25 cellular contexts compared by ENCODE assay signal in genomic region chr22:46025225-46025972, GRCh38. TPM values are rescaled to one million over a fixed set of nuclear protein-coding genes. Genes with fewer than 3 reads are reported as not detected.
DNase-seq lines count a peak whose midpoint lies in the region; ATAC-seq and TF ChIP-seq lines count a peak whose summit lies in the region.
"Had no signal": no experiment of that assay in that cellular context is flagged by ENCODE, and none has a peak within 500 bp of the region (broad histone marks: within the 10 kb centered on the region; RNA-seq: fewer than 3 reads in every experiment).

No MANE protein-coding gene starts in this region.

- peaks cover 3% of the 10 kb centered on the region for H3K4me1 Mint-ChIP-seq in glutamatergic neuron (ENCODE audit: low read depth, unreplicated experiment)
- H3K4me1 Mint-ChIP-seq in CD4-positive, alpha-beta memory T cell: peaks cover 0 to 9% (median 2%) of the 10 kb centered on the region in 4 donors

- H3K27ac ChIP-seq in Peyer's patch: no peak overlapping the region
- H3K27ac ChIP-seq in CD4-positive, alpha-beta memory T cell (ENCODE audit: low read depth, low read length): no peak overlapping the region
- H3K27ac ChIP-seq in mesendoderm (ENCODE audit: low read depth, low read length): no peak overlapping the region
- H3K27ac ChIP-seq: KMS-11, vagina had no signal

- no peak for TF ChIP-seq POLR2A in Peyer's patch (IDR thresholded peaks at IDR 0.05)

- H3K4me3 ChIP-seq in Peyer's patch (no peak overlapping the region), mesendoderm (ENCODE audit: low read length) (no peak overlapping the region)
- H3K4me3 ChIP-seq in CD4-positive, alpha-beta memory T cell (ENCODE audit: low read length in 2 of 2): no peak overlapping the region
- H3K4me3 ChIP-seq: lung, vagina had no signal

- H3K23ac ChIP-seq in mesendoderm (ENCODE audit: low read length): no peak overlapping the region

- intact Hi-C loops in posterior vena cava (cut with DNase I): no loop called here
- intact Hi-C loops in CD4-positive, alpha-beta memory T cell (cut with micrococcal nuclease): no loop called here

- peak; percentile 23 for DNase-seq in EH (ENCODE audit: low read depth)
- DNase-seq in Peyer's patch: peak in 2 of 3 donors; percentile 24 to 33
- DNase-seq in glutamatergic neuron: no peak
- DNase-seq in posterior vena cava (ENCODE audit: low spot score): peak; percentile 62
- DNase-seq in CD4-positive, alpha-beta memory T cell: no peak
- no peak for DNase-seq in mesendoderm
- DNase-seq: activated CD4-positive, alpha-beta memory T cell treated with anti-CD3 and anti-CD28 coated beads, Interleukin-2, amount 10 ng/mL, durations not matched to agents 7 days and 5 days; activated T-cell treated with anti-CD3 and anti-CD28 coated beads for 4 hours; CD8-positive, alpha-beta T cell; DMS153; effector CD8-positive, alpha-beta T cell; foreskin melanocyte; hippocampal formation; NCI-H1694 treated with DMSO at 0.1 percent for 48 hours; NCI-H69; nucleus accumbens; substantia nigra; T-helper 9 cell had no signal

- no peak overlapping the region for H3K4me2 ChIP-seq in mesendoderm (ENCODE audit: low read length)
- H3K4me2 ChIP-seq: KMS-11 had no signal

- H4K5ac ChIP-seq in mesendoderm (ENCODE audit: low read length): no peak overlapping the region

- H3K79me2 ChIP-seq in mesendoderm (ENCODE audit: control insufficient read depth, insufficient read depth, low read length): no peaks in the 10 kb centered on the region

- no peak for TF ChIP-seq CTCF in Peyer's patch (IDR thresholded peaks at IDR 0.05)
- no peak for TF ChIP-seq CTCF in glutamatergic neuron (IDR thresholded peaks at IDR 0.05; ENCODE audit: partially characterized antibody, unreplicated experiment)

- H3K79me1 ChIP-seq in mesendoderm (ENCODE audit: low read length): no peaks in the 10 kb centered on the region

- H2BK120ac ChIP-seq in mesendoderm (ENCODE audit: low read depth, low read length): no peak overlapping the region

- no peak overlapping the region for H2BK5ac ChIP-seq in mesendoderm (ENCODE audit: low read length)

- H3K4me1 ChIP-seq in Peyer's patch (peaks cover 0 to 16% (median 3%) of the 10 kb centered on the region in 4 donors), mesendoderm (ENCODE audit: control insufficient read depth, low read depth, low read length) (no peaks in the 10 kb centered on the region)
- no peaks in the 10 kb centered on the region for H3K4me1 ChIP-seq in CD4-positive, alpha-beta memory T cell (ENCODE audit: insufficient read depth, low read length)

- no peaks in the 10 kb centered on the region for H3K9me3 ChIP-seq in Peyer's patch
- H3K9me3 ChIP-seq in CD4-positive, alpha-beta memory T cell (ENCODE audit: control insufficient read depth in 1 of 2, low read length in 2 of 2): no peaks in the 10 kb centered on the region
- H3K9me3 ChIP-seq: vagina had no signal

- H4K8ac ChIP-seq in mesendoderm (ENCODE audit: low read depth, low read length): no peak overlapping the region

- no peak for ATAC-seq in GM21717 (IDR thresholded peaks at IDR 0.05; ENCODE audit: unreplicated experiment)
- ATAC-seq: CD8-positive, alpha-beta T cell; HCT116 had no signal

- H3K36me3 Mint-ChIP-seq in glutamatergic neuron (ENCODE audit: unreplicated experiment): no peaks in the 10 kb centered on the region
- H3K36me3 Mint-ChIP-seq in CD4-positive, alpha-beta memory T cell: no peaks in the 10 kb centered on the region
- H3K36me3 Mint-ChIP-seq: activated naive CD4-positive, alpha-beta T cell treated with anti-CD3 and anti-CD28 coated beads, Interleukin-2, amount 50 U/mL, for 24 hours; CD8-positive, alpha-beta T cell had no signal

- POLR2A ChIA-PET in CD4-positive, alpha-beta memory T cell (lab: Charles Lee; ENCODE audit: partially characterized antibody): no interaction called here

- peaks cover 15% of the 10 kb centered on the region for H3K27me3 Mint-ChIP-seq in glutamatergic neuron (ENCODE audit: unreplicated experiment)
- H3K27me3 Mint-ChIP-seq in CD4-positive, alpha-beta memory T cell: peaks cover 31 to 35% of the 10 kb centered on the region in 2 donors

- no peak overlapping the region for H2AK5ac ChIP-seq in mesendoderm (ENCODE audit: low read length)

- H3K27me3 ChIP-seq in Peyer's patch (no peaks in the 10 kb centered on the region), mesendoderm (ENCODE audit: insufficient read depth, low read length, poor library complexity) (no peaks in the 10 kb centered on the region)
- H3K27me3 ChIP-seq in CD4-positive, alpha-beta memory T cell (ENCODE audit: insufficient read depth, low read length): peaks cover 19% of the 10 kb centered on the region
- H3K27me3 ChIP-seq: vagina had no signal

- H3K4me3 Mint-ChIP-seq in glutamatergic neuron (ENCODE audit: unreplicated experiment): no peak overlapping the region
- peak overlapping the region in 1 of 8 donors; percentile 20 for H3K4me3 Mint-ChIP-seq in CD4-positive, alpha-beta memory T cell
- H3K4me3 Mint-ChIP-seq: activated CD4-positive, alpha-beta memory T cell treated with anti-CD3 and anti-CD28 coated beads, Interleukin-2, amount 10 ng/mL, durations not matched to agents 7 days and 5 days; activated naive CD4-positive, alpha-beta T cell treated with anti-CD3 and anti-CD28 coated beads, Interleukin-2, amount 50 U/mL, for 24 hours; CD8-positive, alpha-beta T cell had no signal

- CTCF ChIA-PET in CD4-positive, alpha-beta memory T cell (lab: Charles Lee; ENCODE audit: partially characterized antibody): interaction anchor here (0.6 kb wide), 1 partner anchor 10 kb away, joined by 3 read pairs; no protein-coding TSS in a partner anchor

- no peak overlapping the region for H3K18ac ChIP-seq in mesendoderm (ENCODE audit: low read length)

- no peak overlapping the region for H3K9ac ChIP-seq in mesendoderm (ENCODE audit: low read length)
- H3K9ac ChIP-seq: KMS-11 had no signal

- no peak overlapping the region for H3K4ac ChIP-seq in mesendoderm (ENCODE audit: low read depth, low read length)

- H3K27ac Mint-ChIP-seq in glutamatergic neuron (ENCODE audit: unreplicated experiment): peak overlapping the region; percentile 43
- H3K27ac Mint-ChIP-seq in CD4-positive, alpha-beta memory T cell: peak overlapping the region in 1 of 7 donors; percentile 41
- H3K27ac Mint-ChIP-seq: activated CD4-positive, alpha-beta memory T cell treated with anti-CD3 and anti-CD28 coated beads, Interleukin-2, amount 10 ng/mL, durations not matched to agents 7 days and 5 days; activated naive CD4-positive, alpha-beta T cell treated with anti-CD3 and anti-CD28 coated beads, Interleukin-2, amount 50 U/mL, for 24 hours; CD8-positive, alpha-beta T cell had no signal

- H3K56ac ChIP-seq in mesendoderm (ENCODE audit: low read length): no peak overlapping the region

- no peak overlapping the region for H2BK15ac ChIP-seq in mesendoderm (replicated peaks; ENCODE audit: low read depth)

- H3K36me3 ChIP-seq in Peyer's patch (no peaks in the 10 kb centered on the region), mesendoderm (ENCODE audit: control insufficient read depth, insufficient read depth, low read length) (no peaks in the 10 kb centered on the region)
- H3K36me3 ChIP-seq in CD4-positive, alpha-beta memory T cell (ENCODE audit: insufficient read depth, low read length): no peaks in the 10 kb centered on the region
- H3K36me3 ChIP-seq: vagina had no signal

- peaks cover 10% of the 10 kb centered on the region for H3K9me3 Mint-ChIP-seq in glutamatergic neuron (ENCODE audit: unreplicated experiment)
- no peaks in the 10 kb centered on the region for H3K9me3 Mint-ChIP-seq in CD4-positive, alpha-beta memory T cell
- H3K9me3 Mint-ChIP-seq: activated CD4-positive, alpha-beta memory T cell treated with anti-CD3 and anti-CD28 coated beads, Interleukin-2, amount 10 ng/mL, durations not matched to agents 7 days and 5 days; activated naive CD4-positive, alpha-beta T cell treated with anti-CD3 and anti-CD28 coated beads, Interleukin-2, amount 50 U/mL, for 24 hours; CD8-positive, alpha-beta T cell had no signal

- no CpG with 5 or more reads among the region's 8 CpGs for WGBS in mesendoderm (ENCODE audit: extremely low coverage, insufficient coverage, low lambda C conversion rate)

RNA-seq across cellular contexts. Expression of gene WNT7B, which starts 48.4 kb away (rescaled TPM):
- total RNA-seq in Peyer's patch: not detected
- total RNA-seq in glutamatergic neuron (ENCODE audit: unreplicated experiment): 0.37 TPM
- total RNA-seq in posterior vena cava: not detected
- total RNA-seq in CD4-positive, alpha-beta memory T cell: not detected
- not detected for polyA plus RNA-seq in CD4-positive, alpha-beta memory T cell
- not detected for polyA plus RNA-seq in mesendoderm (2013, experiment 1 of 2)
- 0.03 TPM for polyA plus RNA-seq in mesendoderm (2013, experiment 2 of 2)
- total RNA-seq: activated CD4-positive, alpha-beta memory T cell treated with anti-CD3 and anti-CD28 coated beads, Interleukin-2, amount 10 ng/mL, durations not matched to agents 7 days and 5 days; CD8-positive, alpha-beta T cell; myocyte had no signal

Comparison
In these comparisons a context has a peak if more than half of its experiments do, and no peak if none do; other contexts are left out.
1. DNase-seq: peak in EH (single experiment), Peyer's patch (2 of 3) and posterior vena cava (single experiment); none in glutamatergic neuron (single experiment), CD4-positive, alpha-beta memory T cell (0 of 5) and mesendoderm (single experiment).